In the genomic region with DNA sequence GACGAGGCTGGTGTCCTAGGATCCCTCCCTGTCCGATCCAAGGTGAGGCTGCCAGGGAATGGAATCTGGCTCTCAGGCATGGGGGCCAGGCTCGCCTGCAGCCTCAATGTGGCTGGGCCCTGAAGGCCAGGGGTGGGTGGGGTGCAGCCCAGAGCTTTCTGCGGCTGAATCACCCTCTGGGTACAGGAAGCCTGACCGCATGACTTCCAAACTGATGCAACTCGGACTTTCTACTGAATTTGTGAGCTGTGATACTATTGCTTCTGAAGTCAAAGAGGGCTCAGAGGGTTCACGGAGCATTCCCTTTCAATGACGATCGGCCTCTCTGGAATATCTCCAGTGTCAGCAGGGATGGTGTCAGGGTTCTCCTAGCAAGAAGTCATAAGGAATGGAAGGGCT, we compare ENCODE assay signal across 9 cellular contexts.
DNase-seq lines count a peak whose midpoint lies in the region; ATAC-seq and TF ChIP-seq lines count a peak whose summit lies in the region.
"Had no signal": no experiment of that assay in that cellular context is flagged by ENCODE, and none has a peak within 500 bp of the region (broad histone marks: within the 10 kb centered on the region; RNA-seq: fewer than 3 reads in every experiment).

No MANE protein-coding gene starts in this region.

- H3K4me1 Mint-ChIP-seq in activated CD4-positive, alpha-beta T cell treated with anti-CD3 and anti-CD28 coated beads for 36 hours: peaks cover 30% of the 10 kb centered on the region

- TF ChIP-seq RAD21 in liver (IDR thresholded peaks at IDR 0.05): peak in 1 of 2 donors; percentile 28

- WGBS in liver: 72% methylated on average over 9 of the region's 9 CpGs

- no peaks in the 10 kb centered on the region for H3K27me3 ChIP-seq in ascending aorta
- H3K27me3 ChIP-seq in liver (ENCODE audit: control insufficient read depth in 4 of 4, insufficient read depth in 4 of 4, low read length in 3 of 4): no peaks in the 10 kb centered on the region
- H3K27me3 ChIP-seq in thoracic aorta (replicated peaks; ENCODE audit: insufficient read depth): no peaks in the 10 kb centered on the region

- POLR2A ChIA-PET in activated CD4-positive, alpha-beta T cell treated with anti-CD3 and anti-CD28 coated beads for 36 hours (lab: Charles Lee): no interaction called here

- CTCF ChIA-PET in activated CD4-positive, alpha-beta T cell treated with anti-CD3 and anti-CD28 coated beads for 36 hours (lab: Charles Lee): interaction anchor here (1.2 kb wide), 1 partner anchor 304 kb away, joined by 3 read pairs; no protein-coding TSS in a partner anchor

- no peak overlapping the region for H3K4me3 ChIP-seq in ascending aorta
- no peak overlapping the region for H3K4me3 ChIP-seq in liver (ENCODE audit: low read depth in 1 of 3, low read length in 3 of 3)
- no peak overlapping the region for H3K4me3 ChIP-seq in thoracic aorta

- peak overlapping the region; percentile 79 to 87 for H3K27ac ChIP-seq in ascending aorta
- H3K27ac ChIP-seq in liver (ENCODE audit: low read depth in 1 of 2, low read length in 2 of 2): peak overlapping the region; percentile 51 to 68
- peak overlapping the region; percentile 61 to 89 for H3K27ac ChIP-seq in thoracic aorta

- H3K9ac ChIP-seq in liver (ENCODE audit: low read depth in 1 of 2, low read length in 2 of 2): no peak overlapping the region

- TF ChIP-seq CTCF in ascending aorta (IDR thresholded peaks at IDR 0.05): no peak
- no peak for TF ChIP-seq CTCF in liver (IDR thresholded peaks at IDR 0.05; ENCODE audit: low read depth, low read length, missing input control)
- TF ChIP-seq CTCF in thoracic aorta (IDR thresholded peaks at IDR 0.05): no peak

- H3K27ac Mint-ChIP-seq in activated CD4-positive, alpha-beta T cell treated with anti-CD3 and anti-CD28 coated beads for 36 hours: no peak overlapping the region

- H3K4me1 ChIP-seq in ascending aorta: peaks cover 14 to 31% of the 10 kb centered on the region in 2 donors
- H3K4me1 ChIP-seq in liver (ENCODE audit: control insufficient read depth in 4 of 4, insufficient read depth in 4 of 4, low read length in 3 of 4): peaks cover 0 to 3% (median under 1%) of the 10 kb centered on the region in 4 donors
- H3K4me1 ChIP-seq in thoracic aorta (ENCODE audit: control insufficient read depth in 1 of 2, low read depth in 2 of 2): peaks cover 27 to 45% of the 10 kb centered on the region in 2 donors

- no peaks in the 10 kb centered on the region for H3K36me3 ChIP-seq in ascending aorta
- no peaks in the 10 kb centered on the region for H3K36me3 ChIP-seq in liver (ENCODE audit: control insufficient read depth in 4 of 4, insufficient read depth in 3 of 4, low read depth in 1 of 4, low read length in 3 of 4)
- no peaks in the 10 kb centered on the region for H3K36me3 ChIP-seq in thoracic aorta

- no peaks in the 10 kb centered on the region for H3K9me3 ChIP-seq in ascending aorta
- no peaks in the 10 kb centered on the region for H3K9me3 ChIP-seq in liver (ENCODE audit: control insufficient read depth in 4 of 4, low read length in 3 of 4)
- no peaks in the 10 kb centered on the region for H3K9me3 ChIP-seq in thoracic aorta

- H3K36me3 Mint-ChIP-seq in activated CD4-positive, alpha-beta T cell treated with anti-CD3 and anti-CD28 coated beads for 36 hours (ENCODE audit: low read depth): no peaks in the 10 kb centered on the region

- intact Hi-C loops in activated CD4-positive, alpha-beta T cell treated with anti-CD3 and anti-CD28 coated beads for 36 hours (cut with DNase I, micrococcal nuclease): no loop called here
- intact Hi-C loops in ascending aorta (cut with DNase I): no loop called here

- peak; percentile 14 for DNase-seq in activated CD4-positive, alpha-beta T cell treated with anti-CD3 and anti-CD28 coated beads for 36 hours
- DNase-seq in activated CD4-positive, alpha-beta T cell treated with anti-CD3 and anti-CD28 coated beads for 1 hour: no peak
- DNase-seq in ascending aorta (ENCODE audit: low spot score in 2 of 2) (peak; percentile 53 to 93), thoracic aorta (ENCODE audit: low spot score) (peak; percentile 12)

- no peak overlapping the region for H3K4me3 Mint-ChIP-seq in activated CD4-positive, alpha-beta T cell treated with anti-CD3 and anti-CD28 coated beads for 36 hours
- H3K4me3 Mint-ChIP-seq: B cell had no signal

- ATAC-seq in activated CD4-positive, alpha-beta T cell treated with anti-CD3 and anti-CD28 coated beads for 36 hours: no peak
- ATAC-seq in thoracic aorta (ENCODE audit: insufficient number of reproducible peaks, low FRiP score, low read depth) (peak; percentile 50), HG03457 (IDR thresholded peaks at IDR 0.05; ENCODE audit: unreplicated experiment) (no peak), GM21515 (IDR thresholded peaks at IDR 0.05; ENCODE audit: unreplicated experiment) (no peak), HG03354 (IDR thresholded peaks at IDR 0.05; ENCODE audit: poor library complexity, severe bottlenecking, unreplicated experiment) (no peak)

- no peaks in the 10 kb centered on the region for H3K9me3 Mint-ChIP-seq in activated CD4-positive, alpha-beta T cell treated with anti-CD3 and anti-CD28 coated beads for 36 hours (ENCODE audit: low read depth)

- peaks cover 4% of the 10 kb centered on the region for H3K27me3 Mint-ChIP-seq in activated CD4-positive, alpha-beta T cell treated with anti-CD3 and anti-CD28 coated beads for 36 hours
- H3K27me3 Mint-ChIP-seq: B cell had no signal

TF ChIP-seq in liver, 16 proteins besides CTCF, POLR2A, EP300 and RAD21:
- TF ChIP-seq HNF4A (conservative IDR thresholded peaks at IDR 0.05) (no peak), RXRA (IDR thresholded peaks at IDR 0.05) (peak in 1 of 2 donors; percentile 62)
- TF ChIP-seq, protein P1, sequence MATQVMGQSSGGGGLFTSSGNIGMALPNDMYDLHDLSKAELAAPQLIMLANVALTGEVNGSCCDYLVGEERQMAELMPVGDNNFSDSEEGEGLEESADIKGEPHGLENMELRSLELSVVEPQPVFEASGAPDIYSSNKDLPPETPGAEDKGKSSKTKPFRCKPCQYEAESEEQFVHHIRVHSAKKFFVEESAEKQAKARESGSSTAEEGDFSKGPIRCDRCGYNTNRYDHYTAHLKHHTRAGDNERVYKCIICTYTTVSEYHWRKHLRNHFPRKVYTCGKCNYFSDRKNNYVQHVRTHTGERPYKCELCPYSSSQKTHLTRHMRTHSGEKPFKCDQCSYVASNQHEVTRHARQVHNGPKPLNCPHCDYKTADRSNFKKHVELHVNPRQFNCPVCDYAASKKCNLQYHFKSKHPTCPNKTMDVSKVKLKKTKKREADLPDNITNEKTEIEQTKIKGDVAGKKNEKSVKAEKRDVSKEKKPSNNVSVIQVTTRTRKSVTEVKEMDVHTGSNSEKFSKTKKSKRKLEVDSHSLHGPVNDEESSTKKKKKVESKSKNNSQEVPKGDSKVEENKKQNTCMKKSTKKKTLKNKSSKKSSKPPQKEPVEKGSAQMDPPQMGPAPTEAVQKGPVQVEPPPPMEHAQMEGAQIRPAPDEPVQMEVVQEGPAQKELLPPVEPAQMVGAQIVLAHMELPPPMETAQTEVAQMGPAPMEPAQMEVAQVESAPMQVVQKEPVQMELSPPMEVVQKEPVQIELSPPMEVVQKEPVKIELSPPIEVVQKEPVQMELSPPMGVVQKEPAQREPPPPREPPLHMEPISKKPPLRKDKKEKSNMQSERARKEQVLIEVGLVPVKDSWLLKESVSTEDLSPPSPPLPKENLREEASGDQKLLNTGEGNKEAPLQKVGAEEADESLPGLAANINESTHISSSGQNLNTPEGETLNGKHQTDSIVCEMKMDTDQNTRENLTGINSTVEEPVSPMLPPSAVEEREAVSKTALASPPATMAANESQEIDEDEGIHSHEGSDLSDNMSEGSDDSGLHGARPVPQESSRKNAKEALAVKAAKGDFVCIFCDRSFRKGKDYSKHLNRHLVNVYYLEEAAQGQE (IDR thresholded peaks at IDR 0.05): no peak
